In genomic region chr5:107104774-107105050, GRCh38 we compare ENCODE assay signal across 9 cellular contexts.
A peak's percentile ranks its signal among the peaks of the same experiment; 100 is the strongest.
DNase-seq lines count a peak whose midpoint lies in the region; ATAC-seq and TF ChIP-seq lines count a peak whose summit lies in the region.
"Had no signal": no experiment of that assay in that cellular context is flagged by ENCODE, and none has a peak within 500 bp of the region (broad histone marks: within the 10 kb centered on the region; RNA-seq: fewer than 3 reads in every experiment).

No MANE protein-coding gene starts in this region.

- no peaks in the 10 kb centered on the region for H3F3A ChIP-seq in SU-DHL-6 (ENCODE audit: insufficient read depth)

- no peaks in the 10 kb centered on the region for H3K27me3 Mint-ChIP-seq in mesothelial cell of epicardium (ENCODE audit: low read depth)

- H3K36me3 Mint-ChIP-seq in mesothelial cell of epicardium, result no peaks in the 10 kb centered on the region

- H3K4me3 ChIP-seq in SU-DHL-6 (ENCODE audit: insufficient read depth, low read length, poor library complexity, severe bottlenecking), result no peak overlapping the region

- H3K27ac Mint-ChIP-seq in mesothelial cell of epicardium, result peak overlapping the region; percentile 57

- no peak overlapping the region for H3K9ac ChIP-seq in SU-DHL-6 (ENCODE audit: low read length)

- no peaks in the 10 kb centered on the region for H3K9me2 ChIP-seq in SU-DHL-6 (replicated peaks; ENCODE audit: insufficient read depth, low read length)

- peaks cover 20% of the 10 kb centered on the region for H3K4me1 Mint-ChIP-seq in mesothelial cell of epicardium

- no peak overlapping the region for H2AFZ ChIP-seq in SU-DHL-6 (ENCODE audit: low read depth, low read length, severe bottlenecking)

- no peak overlapping the region for H3K4me2 ChIP-seq in SU-DHL-6 (ENCODE audit: low read depth, low read length, poor library complexity, severe bottlenecking)

- TF ChIP-seq CTCF in SU-DHL-6 (IDR thresholded peaks at IDR 0.05; ENCODE audit: insufficient read depth, low read length, poor library complexity, severe bottlenecking), result peak; percentile 21
- no peak for TF ChIP-seq CTCF in mesothelial cell of epicardium (IDR thresholded peaks at IDR 0.05; ENCODE audit: unreplicated experiment)

- H3K36me3 ChIP-seq in SU-DHL-6 (ENCODE audit: low read length), result no peaks in the 10 kb centered on the region

- DNase-seq in mesothelial cell of epicardium (ENCODE audit: low spot score in 2 of 2, unreplicated experiment in 2 of 2) (no peak), hypothalamus (lab: John Stamatoyannopoulos, UW) (no peak), NCI-H526 treated with DMSO at 0.1 percent for 48 hours (lab: John Stamatoyannopoulos, UW) (no peak), epidermal melanocyte (ENCODE audit: insufficient read length, low spot score) (no peak)
- DNase-seq in stimulated activated CD4-positive, alpha-beta T cell treated with anti-CD3 and anti-CD28 coated beads, Interleukin-15, amount 100 ng/mL, for 24 hours, result no peak
- DNase-seq: NCI-H1105 had no signal

- no peaks in the 10 kb centered on the region for H3K9me3 ChIP-seq in SU-DHL-6 (ENCODE audit: insufficient read depth, low read length)

- H3K9me3 Mint-ChIP-seq in mesothelial cell of epicardium, result peaks cover 21% of the 10 kb centered on the region

- H3K79me2 ChIP-seq in SU-DHL-6 (ENCODE audit: insufficient read depth, low read length), result no peaks in the 10 kb centered on the region

- peak; percentile 69 for ATAC-seq in GM18858 (IDR thresholded peaks at IDR 0.05; ENCODE audit: unreplicated experiment)
- peak; percentile 67 for ATAC-seq in HG02973 (IDR thresholded peaks at IDR 0.05; ENCODE audit: unreplicated experiment)

- no peaks in the 10 kb centered on the region for H4K20me1 ChIP-seq in SU-DHL-6 (ENCODE audit: low read depth, low read length)

- H3K4me3 Mint-ChIP-seq in mesothelial cell of epicardium, result no peak overlapping the region

- no peak overlapping the region for H3K27ac ChIP-seq in SU-DHL-6 (ENCODE audit: low read depth, low read length)

- H3K27me3 ChIP-seq in SU-DHL-6 (ENCODE audit: low read length), result no peaks in the 10 kb centered on the region
